ENCODE assay signal across 2 cellular contexts in genomic region chr7:127651556-127652332, GRCh38.
A peak's percentile ranks its signal among the peaks of the same experiment; 100 is the strongest.
TF ChIP-seq lines count a peak whose summit lies in the region.

TSS of gene SND1 (plus strand) at chr7:127652194. CDS start at chr7:127652374, 180 bp downstream.

TF ChIP-seq in IMR-90, 13 proteins besides CTCF, POLR2A, EP300 and RAD21 (continued from another document):
- TF ChIP-seq USF2 (IDR thresholded peaks at IDR 0.05; ENCODE audit: low read depth, low read length) (no peak), SMC3 (IDR thresholded peaks at IDR 0.05; ENCODE audit: low read depth, low read length) (no peak), MAZ (IDR thresholded peaks at IDR 0.05; ENCODE audit: borderline replicate concordance, low read depth, low read length) (peak; percentile 81; the same call in 1 of the 2 replicates), RCOR1 (IDR thresholded peaks at IDR 0.05; ENCODE audit: insufficient replicate concordance, low read length) (no peak), BHLHE40 (IDR thresholded peaks at IDR 0.05; ENCODE audit: low read depth, low read length) (peak; percentile 72; the same call in 1 of the 2 replicates), CHD1 (IDR thresholded peaks at IDR 0.05; ENCODE audit: low read depth, low read length) (no peak), MAFK (IDR thresholded peaks at IDR 0.05; ENCODE audit: low read depth, low read length) (peak; percentile 51; the same call in 1 of the 2 replicates), RFX5 (IDR thresholded peaks at IDR 0.05; ENCODE audit: low read depth, low read length) (no peak), ELK1 (IDR thresholded peaks at IDR 0.05; ENCODE audit: borderline replicate concordance, low read depth, low read length) (peak; percentile 87), CEBPB (IDR thresholded peaks at IDR 0.05; ENCODE audit: low read depth, low read length) (0 out of 2 replicates have a peak, but pooled peaks have one; percentile 9), MXI1 (IDR thresholded peaks at IDR 0.05; ENCODE audit: borderline replicate concordance, low read depth, low read length) (peak; percentile 89; the same call in 1 of the 2 replicates)

TF ChIP-seq in endothelial cell of umbilical vein, 7 proteins besides CTCF, POLR2A, EP300 and RAD21 (continued from another document):
- peak; percentile 28 for TF ChIP-seq MAX (IDR thresholded peaks at IDR 0.05; ENCODE audit: insufficient read depth, insufficient read length)
TF ChIP-seq in endothelial cell of umbilical vein: peak in this region for 3.
